In the genomic region with DNA sequence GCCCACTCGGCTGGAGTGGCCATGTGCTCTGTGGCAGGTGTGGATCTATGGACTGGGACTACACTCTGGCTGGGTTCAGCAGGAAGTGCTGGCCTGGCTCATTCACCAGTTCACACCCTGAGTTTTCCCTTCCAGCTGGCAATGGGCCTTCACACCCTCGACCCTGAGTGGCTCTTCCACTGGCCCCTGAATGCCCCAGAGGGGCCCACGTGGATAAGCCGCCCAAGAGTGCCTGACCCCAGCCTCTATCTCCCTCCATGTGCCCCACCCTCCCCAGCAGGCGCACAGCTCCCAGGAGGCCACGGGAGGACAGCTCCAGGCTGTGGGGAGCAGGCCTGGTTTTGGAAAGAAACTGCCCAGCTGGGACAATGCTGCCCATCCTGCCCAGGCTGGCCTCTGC, we compare ENCODE assay signal across 18 cellular contexts.
"Had no signal": no experiment of that assay in that cellular context is flagged by ENCODE, and none has a peak within 500 bp of the region (broad histone marks: within the 10 kb centered on the region; RNA-seq: fewer than 3 reads in every experiment).

No MANE protein-coding gene starts in this region.

- H3K27me3 ChIP-seq: ascending aorta, gastroesophageal sphincter, pancreas had no signal

- DNase-seq: activated CD4-positive, alpha-beta T cell treated with anti-CD3 and anti-CD28 coated beads for 1 hour; activated CD4-positive, alpha-beta T cell treated with anti-CD3 and anti-CD28 coated beads, Interleukin-2, amount 50 U/mL, for 1 hour; activated CD8-positive, alpha-beta T cell treated with anti-CD3 and anti-CD28 coated beads, Interleukin-2, amount 10 ng/mL, durations not matched to agents 7 days and 5 days; activated gamma-delta T cell; brain microvascular endothelial cell; central memory CD4-positive, alpha-beta T cell; stimulated activated CD4-positive, alpha-beta T cell treated with anti-CD3 and anti-CD28 coated beads, Interleukin-1b, Interleukin-23, amount 100 ng/mL, for 48 hours; stimulated activated naive CD8-positive, alpha-beta T cell treated with anti-CD3 and anti-CD28 coated beads, Interleukin-15, amount 100 ng/mL, for 72 hours; T-helper 1 cell had no signal

- H3K4me3 ChIP-seq: ascending aorta, gastroesophageal sphincter, pancreas, psoas muscle, skin epidermis, suprapubic skin had no signal

- ATAC-seq: activated CD8-positive, alpha-beta T cell treated with anti-CD3 and anti-CD28 coated beads, Interleukin-2, amount 10 ng/mL, durations not matched to agents 7 days and 5 days; activated naive CD4-positive, alpha-beta T cell treated with anti-CD3 and anti-CD28 coated beads, Interleukin-2, amount 50 U/mL, for 72 hours; left lobe of liver; stimulated activated naive CD8-positive, alpha-beta T cell treated with anti-CD3 and anti-CD28 coated beads, Interleukin-15, amount 100 ng/mL, for 72 hours had no signal

- H3K4me1 ChIP-seq: ascending aorta, pancreas, psoas muscle had no signal

- H3K36me3 ChIP-seq: ascending aorta, brain microvascular endothelial cell, gastroesophageal sphincter, pancreas, suprapubic skin had no signal

- H3K9me3 ChIP-seq: ascending aorta, gastroesophageal sphincter, pancreas, psoas muscle, suprapubic skin had no signal

- H3K27ac ChIP-seq: ascending aorta, brain microvascular endothelial cell, epithelial cell of prostate, gastroesophageal sphincter, pancreas, psoas muscle, suprapubic skin had no signal
